In genomic region chr6:150029276-150029675, GRCh38 we compare ENCODE assay signal across 17 cellular contexts. TPM values are rescaled to one million over a fixed set of nuclear protein-coding genes. Genes with fewer than 3 reads are reported as not detected.
DNase-seq lines count a peak whose midpoint lies in the region; TF ChIP-seq lines count a peak whose summit lies in the region.
"Had no signal": no experiment of that assay in that cellular context is flagged by ENCODE, and none has a peak within 500 bp of the region (broad histone marks: within the 10 kb centered on the region; RNA-seq: fewer than 3 reads in every experiment).

No MANE protein-coding gene starts in this region.

- H3K9me3 ChIP-seq in neuronal stem cell (replicated peaks in 1 of 2; ENCODE audit: control insufficient read depth in 2 of 2, insufficient read depth in 1 of 2, low read depth in 1 of 2, low read length in 2 of 2), result no peaks in the 10 kb centered on the region
- H3K9me3 ChIP-seq: A549, Caco-2 had no signal

- intact Hi-C loops in CD14-positive monocyte (cut with micrococcal nuclease), result no loop called here

- peak overlapping the region; percentile 39 for H3K23ac ChIP-seq in neuronal stem cell (ENCODE audit: low read depth, low read length, poor library complexity)

- no peak overlapping the region for H2BK5ac ChIP-seq in neuronal stem cell (ENCODE audit: low read length)

- no CpG with 5 or more reads among the region's 7 CpGs for WGBS in neuronal stem cell (ENCODE audit: extremely low coverage in 2 of 2, insufficient read length in 2 of 2, insufficient replicate concordance in 1 of 2), 2 donors

- H3K36me3 ChIP-seq in neuronal stem cell (replicated peaks in 1 of 2; ENCODE audit: control insufficient read depth in 2 of 2, insufficient read depth in 2 of 2, low read length in 2 of 2), result no peaks in the 10 kb centered on the region

- DNase-seq in activated effector memory CD4-positive, alpha-beta T cell treated with anti-CD3 and anti-CD28 coated beads, Interleukin-2, amount 50 U/mL, for 16 hours, result peak; percentile 9
- no peak for DNase-seq in activated effector memory CD4-positive, alpha-beta T cell treated with Interleukin-2 at 50 U/mL for 16 hours
- peak; percentile 61 for DNase-seq in coronary artery (ENCODE audit: low spot score)
- no peak for DNase-seq in neuronal stem cell (ENCODE audit: low spot score)
- no peak for DNase-seq in CD14-positive monocyte (ENCODE audit: low spot score)
- no peak for DNase-seq in NCI-H128 (lab: John Stamatoyannopoulos, UW; ENCODE audit: unreplicated experiment)
- DNase-seq in KG1 (lab: John Stamatoyannopoulos, UW), result no peak
- DNase-seq: AML-193; C1 segment of cervical spinal cord; Caco-2; CD4-positive, alpha-beta T cell; H9 had no signal

- H3K27ac Mint-ChIP-seq in IgD-negative memory B cell (peak overlapping the region in 1 of 3 donors; percentile 6), CD14-positive monocyte (no peak overlapping the region)
- H3K27ac Mint-ChIP-seq: CD4-positive, alpha-beta T cell; H9 had no signal

- H3K18ac ChIP-seq in neuronal stem cell (ENCODE audit: low read length), result no peak overlapping the region

- H2BK120ac ChIP-seq in neuronal stem cell (ENCODE audit: low read depth, low read length), result no peak overlapping the region

- H3K27me3 ChIP-seq in neuronal stem cell (ENCODE audit: control insufficient read depth in 3 of 3, insufficient read depth in 3 of 3, low read depth in 1 of 3, low read length in 3 of 3), result peaks cover 0 to 80% (median 14%) of the 10 kb centered on the region in 3 experiments

- H3K9me3 Mint-ChIP-seq in IgD-negative memory B cell (peaks cover 0 to 2% (median 0%) of the 10 kb centered on the region in 3 donors), CD14-positive monocyte (peaks cover 0 to 11% (median 2%) of the 10 kb centered on the region in 7 donors)
- H3K9me3 Mint-ChIP-seq: CD4-positive, alpha-beta T cell; H9 had no signal

- no peak overlapping the region for H3K4me2 ChIP-seq in neuronal stem cell (ENCODE audit: insufficient read depth, low read length, poor library complexity, severe bottlenecking)
- H3K4me2 ChIP-seq: A549 had no signal

- H3K14ac ChIP-seq in neuronal stem cell (ENCODE audit: low read length), result no peak overlapping the region

- peak overlapping the region in 3 of 4 donors; percentile 31 to 43 (median 38) for H3K4me3 Mint-ChIP-seq in IgD-negative memory B cell
- no peak overlapping the region for H3K4me3 Mint-ChIP-seq in CD14-positive monocyte
- H3K4me3 Mint-ChIP-seq: CD4-positive, alpha-beta T cell; H9 had no signal

- no peak overlapping the region for H3K4ac ChIP-seq in neuronal stem cell (ENCODE audit: low read length)

- H4K8ac ChIP-seq in neuronal stem cell (ENCODE audit: low read depth, low read length), result no peak overlapping the region

- H4K91ac ChIP-seq in neuronal stem cell (ENCODE audit: low read depth, low read length, poor library complexity), result no peak overlapping the region

- peaks cover 12 to 20% (median 18%) of the 10 kb centered on the region in 3 donors for H3K4me1 Mint-ChIP-seq in IgD-negative memory B cell
- peaks cover 17% of the 10 kb centered on the region for H3K4me1 Mint-ChIP-seq in CD14-positive monocyte

- H2AK5ac ChIP-seq in neuronal stem cell (ENCODE audit: low read depth, low read length), result no peak overlapping the region

- no peak overlapping the region for H3K9ac ChIP-seq in neuronal stem cell (ENCODE audit: low read depth, low read length, poor library complexity)

- H3K4me3 ChIP-seq in coronary artery (no peak overlapping the region), neuronal stem cell (ENCODE audit: low read length in 2 of 2) (no peak overlapping the region)
- H3K4me3 ChIP-seq: A549 had no signal

- H3K79me1 ChIP-seq in neuronal stem cell (ENCODE audit: low read depth, low read length), result no peaks in the 10 kb centered on the region

- H3K4me1 ChIP-seq in neuronal stem cell (ENCODE audit: control insufficient read depth in 2 of 2, insufficient read depth in 1 of 2, low read depth in 1 of 2, low read length in 2 of 2), result no peaks in the 10 kb centered on the region
- H3K4me1 ChIP-seq: Caco-2 had no signal

- H2AFZ ChIP-seq in neuronal stem cell (ENCODE audit: low read length), result no peak overlapping the region

- H3K27me3 Mint-ChIP-seq in IgD-negative memory B cell, result peaks cover 27% of the 10 kb centered on the region
- H3K27me3 Mint-ChIP-seq in CD14-positive monocyte (ENCODE audit: low read depth in 3 of 3), result peaks cover 56 to 69% (median 65%) of the 10 kb centered on the region in 3 donors

- TF ChIP-seq CTCF in coronary artery (IDR thresholded peaks at IDR 0.05), result no peak
- TF ChIP-seq CTCF in CD14-positive monocyte (IDR thresholded peaks at IDR 0.05), result no peak

- peaks cover 2% of the 10 kb centered on the region for H3K36me3 Mint-ChIP-seq in IgD-negative memory B cell
- no peaks in the 10 kb centered on the region for H3K36me3 Mint-ChIP-seq in CD14-positive monocyte

- no peak overlapping the region for H2BK12ac ChIP-seq in neuronal stem cell (ENCODE audit: low read length)

- no peak overlapping the region for H3K27ac ChIP-seq in coronary artery
- H3K27ac ChIP-seq in neuronal stem cell (replicated peaks; ENCODE audit: low read length), result no peak overlapping the region
- H3K27ac ChIP-seq: 22Rv1, A549 had no signal

- H2BK15ac ChIP-seq in neuronal stem cell (ENCODE audit: low read length), result no peak overlapping the region

RNA-seq across cellular contexts. Expression of gene RAET1L, which starts 3.9 kb away (rescaled TPM):
- polyA plus RNA-seq in IgD-negative memory B cell (not detected), CD14-positive monocyte (not detected)
- polyA plus RNA-seq in neuronal stem cell (2013, experiment 1 of 2), result not detected
- polyA plus RNA-seq in neuronal stem cell (2013, experiment 2 of 2), result not detected
- polyA plus RNA-seq: H1, HepG2 had no signal

RNA-seq across cellular contexts. Expression of gene ULBP3, which starts 39.6 kb away (rescaled TPM):
- polyA plus RNA-seq in IgD-negative memory B cell (1.1 TPM), CD14-positive monocyte (not detected)
- 7.8 TPM for polyA plus RNA-seq in neuronal stem cell (2013, experiment 1 of 2)
- polyA plus RNA-seq in neuronal stem cell (2013, experiment 2 of 2), result 7.7 TPM

Comparison
In these comparisons a context has a peak if more than half of its experiments do, and no peak if none do; other contexts are left out.
1. DNase-seq: peak in activated effector memory CD4-positive, alpha-beta T cell treated with anti-CD3 and anti-CD28 coated beads, Interleukin-2, amount 50 U/mL, for 16 hours (single experiment) and coronary artery (single experiment); none in activated effector memory CD4-positive, alpha-beta T cell treated with Interleukin-2 at 50 U/mL for 16 hours (single experiment), neuronal stem cell (single experiment), CD14-positive monocyte (single experiment), NCI-H128 (single experiment) and KG1 (single experiment).
2. H3K4me3 Mint-ChIP-seq: peak in IgD-negative memory B cell (3 of 4); none in CD14-positive monocyte (0 of 2).